15 cellular contexts compared by ENCODE assay signal in the genomic region with DNA sequence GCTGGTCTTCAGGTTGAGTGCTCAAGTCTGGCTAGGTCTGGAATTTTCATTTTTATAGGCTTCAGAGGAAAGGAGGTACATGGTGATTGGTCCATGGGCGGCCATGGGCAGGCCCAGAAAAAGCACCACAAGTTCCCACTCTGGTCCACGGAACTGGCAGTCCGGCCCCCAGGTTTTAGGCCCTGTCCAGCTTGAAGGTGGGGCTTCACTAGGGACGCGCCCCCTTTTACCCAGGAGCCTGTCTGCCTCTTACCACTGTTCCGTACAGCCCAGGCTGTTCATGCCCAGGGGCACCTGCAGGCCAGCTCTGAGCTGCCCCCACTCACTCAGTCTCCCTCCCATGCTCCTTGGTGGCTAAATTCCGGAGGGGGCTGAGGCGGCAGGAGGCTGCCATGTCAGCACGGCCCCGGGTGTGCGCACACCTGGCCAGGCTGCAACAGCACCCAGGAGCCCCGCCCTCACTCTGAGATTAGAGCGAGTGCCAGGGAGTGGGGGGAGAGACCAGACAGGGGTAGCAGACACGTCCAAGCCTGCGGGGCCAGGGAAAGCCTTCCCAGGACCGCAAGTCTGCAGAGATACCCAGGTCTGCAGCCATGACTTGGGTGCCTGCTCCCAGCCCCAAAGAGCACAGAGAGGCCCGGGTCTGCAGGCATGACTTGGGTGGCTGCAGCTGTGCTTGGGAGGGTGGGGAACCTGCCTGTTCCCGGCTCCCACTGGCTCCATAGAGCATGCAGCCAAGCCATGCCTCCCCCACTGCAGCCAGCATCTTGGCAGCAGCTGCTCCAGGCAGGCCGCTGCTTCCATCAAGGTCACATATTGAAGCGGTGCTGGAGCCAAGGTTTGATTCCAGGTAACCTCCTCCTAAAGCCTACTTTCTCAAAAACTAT.
"Had no signal": no experiment of that assay in that cellular context is flagged by ENCODE, and none has a peak within 500 bp of the region (broad histone marks: within the 10 kb centered on the region; RNA-seq: fewer than 3 reads in every experiment).

No MANE protein-coding gene starts in this region.

- H3K4me3 ChIP-seq: adrenal gland, coronary artery, esophagus squamous epithelium, tibial nerve had no signal

- H3K4me3 Mint-ChIP-seq: activated naive CD4-positive, alpha-beta T cell treated with anti-CD3 and anti-CD28 coated beads, Interleukin-2, amount 50 U/mL, for 24 hours; nephron progenitor cell had no signal

- H3K9me3 Mint-ChIP-seq: activated naive CD4-positive, alpha-beta T cell treated with anti-CD3 and anti-CD28 coated beads, Interleukin-2, amount 50 U/mL, for 24 hours; nephron progenitor cell had no signal

- H3K9me3 ChIP-seq: adrenal gland, esophagus squamous epithelium, tibial nerve had no signal

- H3K27ac ChIP-seq: adrenal gland, coronary artery, esophagus squamous epithelium, tibial nerve had no signal

- H3K27me3 ChIP-seq: adrenal gland, esophagus squamous epithelium, tibial nerve had no signal

- H3K4me1 ChIP-seq: adrenal gland, esophagus squamous epithelium, tibial nerve had no signal

- H3K27ac Mint-ChIP-seq: activated naive CD4-positive, alpha-beta T cell treated with anti-CD3 and anti-CD28 coated beads, Interleukin-2, amount 50 U/mL, for 24 hours; nephron progenitor cell had no signal

- H3K36me3 Mint-ChIP-seq: activated naive CD4-positive, alpha-beta T cell treated with anti-CD3 and anti-CD28 coated beads, Interleukin-2, amount 50 U/mL, for 24 hours had no signal

- H3K36me3 ChIP-seq: adrenal gland, esophagus squamous epithelium, tibial nerve had no signal

- ATAC-seq: SK-N-SH treated with all-trans-retinoic acid at 6 μM for 48 hours had no signal

- DNase-seq: activated CD4-positive, alpha-beta T cell treated with anti-CD3 and anti-CD28 coated beads for 1 hour; activated CD4-positive, alpha-beta T cell treated with anti-CD3 and anti-CD28 coated beads, Interleukin-2, amount 50 U/mL, for 4 hours; activated T-cell treated with anti-CD3 and anti-CD28 coated beads, Interleukin-2, amount 50 U/mL, for 1 hour; central memory CD4-positive, alpha-beta T cell; esophagus squamous epithelium; mesenchymal stem cell; nephron progenitor cell; stimulated activated CD4-positive, alpha-beta T cell treated with anti-CD3 and anti-CD28 coated beads, Interleukin-12 subunit alpha, Interleukin-12 subunit beta, amount 100 ng/mL, for 4 hours; stimulated activated CD4-positive, alpha-beta T cell treated with anti-CD3 and anti-CD28 coated beads, Interleukin-2, amount 100 ng/mL, for 24 hours; T-helper 1 cell had no signal

- H3K4me1 Mint-ChIP-seq: activated naive CD4-positive, alpha-beta T cell treated with anti-CD3 and anti-CD28 coated beads, Interleukin-2, amount 50 U/mL, for 24 hours; nephron progenitor cell had no signal
